ENCODE assay signal across 25 cellular contexts in genomic region chr12:76220980-76221379, GRCh38.
"Had no signal": no experiment of that assay in that cellular context is flagged by ENCODE, and none has a peak within 500 bp of the region (broad histone marks: within the 10 kb centered on the region; RNA-seq: fewer than 3 reads in every experiment).

No MANE protein-coding gene starts in this region.

- H3K4me1 ChIP-seq: body of pancreas, gastroesophageal sphincter, heart left ventricle, psoas muscle, suprapubic skin, transverse colon had no signal

- DNase-seq: activated B cell treated with CpG ODN at 0.5 μM for 24 hours; activated CD4-positive, alpha-beta memory T cell treated with anti-CD3 and anti-CD28 coated beads for 36 hours; activated CD4-positive, alpha-beta T cell treated with anti-CD3 and anti-CD28 coated beads for 4 hours; activated CD8-positive, alpha-beta memory T cell treated with anti-CD3 and anti-CD28 coated beads, Interleukin-2, amount 10 ng/mL, durations not matched to agents 7 days and 5 days; activated naive CD4-positive, alpha-beta T cell; activated naive CD8-positive, alpha-beta T cell treated with anti-CD3 and anti-CD28 coated beads for 36 hours; activated T-cell treated with anti-CD3 and anti-CD28 coated beads, Interleukin-2, amount 50 U/mL, for 1 hour; amniotic stem cell; body of pancreas; caudate nucleus; dorsolateral prefrontal cortex; heart left ventricle; left colon; mucosa of descending colon; naive B cell; psoas muscle; right cardiac atrium; stimulated activated CD4-positive, alpha-beta T cell treated with anti-CD3 and anti-CD28 coated beads, Interleukin-2, amount 100 ng/mL, for 48 hours; T-cell; transverse colon had no signal

- ATAC-seq: activated CD8-positive, alpha-beta memory T cell treated with anti-CD3 and anti-CD28 coated beads, Interleukin-2, amount 10 ng/mL, durations not matched to agents 7 days and 5 days; activated T-helper 17 cell treated with anti-CD3 and anti-CD28 coated beads, Interleukin-2, amount 50 U/mL, for 72 hours; body of pancreas; esophagus mucosa; gastroesophageal sphincter; heart left ventricle; left colon; mucosa of descending colon; psoas muscle; right cardiac atrium; T-cell had no signal

- H3K4me3 ChIP-seq: body of pancreas, dorsolateral prefrontal cortex, gastroesophageal sphincter, heart left ventricle, mucosa of descending colon, psoas muscle, skin epidermis, suprapubic skin, transverse colon had no signal

- H3K9me3 ChIP-seq: body of pancreas, gastroesophageal sphincter, heart left ventricle, mucosa of descending colon, psoas muscle, suprapubic skin, transverse colon had no signal

- H3K27ac ChIP-seq: body of pancreas, dorsolateral prefrontal cortex, gastroesophageal sphincter, heart left ventricle, psoas muscle, skin epidermis, suprapubic skin, transverse colon had no signal

- H3K36me3 ChIP-seq: gastroesophageal sphincter, heart left ventricle, suprapubic skin, transverse colon had no signal

- H3K27me3 ChIP-seq: body of pancreas, dorsolateral prefrontal cortex, gastroesophageal sphincter, heart left ventricle, suprapubic skin, transverse colon had no signal
